ENCODE assay signal across 32 cellular contexts in genomic region chr11:77728203-77728786, GRCh38.
"Had no signal": no experiment of that assay in that cellular context is flagged by ENCODE, and none has a peak within 500 bp of the region (broad histone marks: within the 10 kb centered on the region; RNA-seq: fewer than 3 reads in every experiment).

No MANE protein-coding gene starts in this region.

- H3K4me3 Mint-ChIP-seq: activated B cell treated with CpG ODN at 0.5 μM for 24 hours; activated CD4-positive, alpha-beta memory T cell treated with anti-CD3 and anti-CD28 coated beads, Interleukin-2, amount 10 ng/mL, durations not matched to agents 7 days and 5 days; activated CD8-positive, alpha-beta memory T cell treated with anti-CD3 and anti-CD28 coated beads, Interleukin-2, amount 10 ng/mL, durations not matched to agents 7 days and 5 days; activated naive CD4-positive, alpha-beta T cell treated with anti-CD3 and anti-CD28 coated beads, Interleukin-2, amount 10 ng/mL, durations not matched to agents 7 days and 5 days; activated naive CD8-positive, alpha-beta T cell; activated naive CD8-positive, alpha-beta T cell treated with anti-CD3 and anti-CD28 coated beads, Interleukin-2, amount 50 U/mL, for 24 hours; brain; T-helper 1 cell treated with Interleukin-12 subunit alpha and Interleukin-12 subunit beta and Interleukin-4 antibody, amounts not matched to agents 30 μg/mL and 1 μg/mL, for 36 hours; T-helper 2 cell treated with Interferon-gamma antibody and Interleukin-4, amounts not matched to agents 5 μg/mL and 100 μg/mL, for 36 hours had no signal

- H3K27me3 ChIP-seq: Peyer's patch, SJSA1 had no signal

- DNase-seq: activated B cell treated with CpG ODN at 0.5 μM for 24 hours; activated CD4-positive, alpha-beta memory T cell treated with anti-CD3 and anti-CD28 coated beads, Interleukin-2, amount 10 ng/mL, durations not matched to agents 7 days and 5 days; activated CD4-positive, alpha-beta T cell treated with anti-CD3 and anti-CD28 coated beads for 4 hours; activated CD4-positive, CD25-positive, alpha-beta regulatory T cell treated with anti-CD3 and anti-CD28 coated beads, Interleukin-2, amount 50 U/mL, for 72 hours; activated CD8-positive, alpha-beta memory T cell treated with anti-CD3 and anti-CD28 coated beads for 24 hours; activated CD8-positive, alpha-beta memory T cell treated with anti-CD3 and anti-CD28 coated beads, Interleukin-2, amount 10 ng/mL, durations not matched to agents 7 days and 5 days; activated CD8-positive, alpha-beta memory T cell treated with anti-CD3 and anti-CD28 coated beads, Interleukin-2, amount 50 U/mL, for 48 hours; activated effector memory CD4-positive, alpha-beta T cell treated with Interleukin-2 at 50 U/mL for 16 hours; activated naive CD4-positive, alpha-beta T cell treated with anti-CD3 and anti-CD28 coated beads, Interleukin-2, amount 10 ng/mL, durations not matched to agents 7 days and 5 days; activated naive CD8-positive, alpha-beta T cell treated with anti-CD3 and anti-CD28 coated beads, Interleukin-2, amount 50 U/mL, for 24 hours; activated T-cell treated with anti-CD3 and anti-CD28 coated beads, Interleukin-2, amount 50 U/mL, for 48 hours; anterior cingulate cortex; caudate nucleus; Karpas-422; NCI-H1105; NCI-H1436; NCI-H1694; NCI-H1930; NCI-H2081 treated with DMSO at 0.1 percent for 48 hours; NCI-H226; NCI-H524 treated with DMSO at 0.1 percent for 48 hours; NK-92 treated with Interleukin-12 subunit alpha and Interleukin-12 subunit beta, amount 100 ng/mL, for 24 hours; PC-3; RPMI8226; SHP77 treated with DMSO at 0.1 percent for 48 hours; SK-N-SH had no signal

- H3K4me1 ChIP-seq: SJSA1 had no signal

- H3K27ac Mint-ChIP-seq: activated B cell treated with CpG ODN at 0.5 μM for 24 hours; activated CD4-positive, alpha-beta memory T cell treated with anti-CD3 and anti-CD28 coated beads, Interleukin-2, amount 10 ng/mL, durations not matched to agents 7 days and 5 days; activated CD8-positive, alpha-beta memory T cell treated with anti-CD3 and anti-CD28 coated beads, Interleukin-2, amount 10 ng/mL, durations not matched to agents 7 days and 5 days; activated naive CD4-positive, alpha-beta T cell treated with anti-CD3 and anti-CD28 coated beads, Interleukin-2, amount 10 ng/mL, durations not matched to agents 7 days and 5 days; activated naive CD8-positive, alpha-beta T cell; activated naive CD8-positive, alpha-beta T cell treated with anti-CD3 and anti-CD28 coated beads, Interleukin-2, amount 50 U/mL, for 24 hours; T-helper 1 cell treated with Interleukin-12 subunit alpha and Interleukin-12 subunit beta and Interleukin-4 antibody, amounts not matched to agents 30 μg/mL and 1 μg/mL, for 36 hours; T-helper 2 cell treated with Interferon-gamma antibody and Interleukin-4, amounts not matched to agents 5 μg/mL and 100 μg/mL, for 36 hours had no signal

- H3K9ac ChIP-seq: SK-N-SH had no signal

- H3K9me3 ChIP-seq: SJSA1, SK-N-SH had no signal

- ATAC-seq: activated CD8-positive, alpha-beta memory T cell treated with anti-CD3 and anti-CD28 coated beads, Interleukin-2, amount 10 ng/mL, durations not matched to agents 7 days and 5 days; activated naive CD8-positive, alpha-beta T cell treated with anti-CD3 and anti-CD28 coated beads, Interleukin-2, amount 50 U/mL, for 24 hours; PC-3 had no signal

- H3K27me3 Mint-ChIP-seq: activated B cell treated with CpG ODN at 0.5 μM for 24 hours; activated CD4-positive, alpha-beta memory T cell treated with anti-CD3 and anti-CD28 coated beads, Interleukin-2, amount 10 ng/mL, durations not matched to agents 7 days and 5 days; activated CD8-positive, alpha-beta memory T cell treated with anti-CD3 and anti-CD28 coated beads, Interleukin-2, amount 10 ng/mL, durations not matched to agents 7 days and 5 days; activated naive CD4-positive, alpha-beta T cell treated with anti-CD3 and anti-CD28 coated beads, Interleukin-2, amount 10 ng/mL, durations not matched to agents 7 days and 5 days; activated naive CD8-positive, alpha-beta T cell; activated naive CD8-positive, alpha-beta T cell treated with anti-CD3 and anti-CD28 coated beads, Interleukin-2, amount 50 U/mL, for 24 hours; brain had no signal

- H3K4me1 Mint-ChIP-seq: activated naive CD4-positive, alpha-beta T cell treated with anti-CD3 and anti-CD28 coated beads, Interleukin-2, amount 10 ng/mL, durations not matched to agents 7 days and 5 days had no signal

- H3K27ac ChIP-seq: Peyer's patch, SJSA1 had no signal

- H3K4me3 ChIP-seq: Peyer's patch, SJSA1 had no signal
